In genomic region chrX:132218100-132218807, GRCh38 we compare ENCODE assay signal across 8 cellular contexts. TPM values are rescaled to one million over a fixed set of nuclear protein-coding genes. Genes with fewer than 3 reads are reported as not detected.
DNase-seq lines count a peak whose midpoint lies in the region; ATAC-seq and TF ChIP-seq lines count a peak whose summit lies in the region.

No MANE protein-coding gene starts in this region.

- intact Hi-C loops in OCI-LY7 (cut with micrococcal nuclease; ENCODE audit: unreplicated experiment) = loop anchor here (2.0 kb wide), 3 partner anchors 195 to 377 kb away; partner anchors contain the start of genes MBNL3 and STK26

- no peaks in the 10 kb centered on the region for H3K9me3 ChIP-seq in OCI-LY7 (ENCODE audit: low read length)
- no peaks in the 10 kb centered on the region for H3K9me3 ChIP-seq in muscle layer of duodenum (ENCODE audit: control insufficient read depth in 1 of 2, low read length in 2 of 2)

- peaks cover 14% of the 10 kb centered on the region; the same call in 1 of the 2 replicates for H3K36me3 ChIP-seq in OCI-LY7 (ENCODE audit: insufficient read depth, low read length)
- peaks cover 0 to 4% of the 10 kb centered on the region in 2 donors for H3K36me3 ChIP-seq in muscle layer of duodenum (ENCODE audit: control insufficient read depth in 1 of 2, insufficient read depth in 2 of 2, low read length in 2 of 2)

- H3K79me2 ChIP-seq in OCI-LY7 (ENCODE audit: insufficient read depth, low read depth, low read length) = peaks cover 27% of the 10 kb centered on the region

- H3K27ac ChIP-seq in OCI-LY7 (ENCODE audit: low read depth, low read length, poor library complexity, severe bottlenecking) (peak overlapping the region; percentile 69), muscle layer of duodenum (ENCODE audit: low read length) (peak overlapping the region; percentile 92)

- POLR2A ChIA-PET in OCI-LY7 (lab: Charles Lee) = interaction anchor here (0.6 to 0.9 kb wide), 2 partner anchors 164 to 302 kb away, joined by 3 read pairs; no protein-coding TSS in a partner anchor

- no peaks in the 10 kb centered on the region for H3K27me3 ChIP-seq in muscle layer of duodenum (ENCODE audit: low read depth, low read length)

- peak overlapping the region; percentile 88 for H2AFZ ChIP-seq in OCI-LY7 (ENCODE audit: low read length)

- H3K4me3 ChIP-seq in OCI-LY7 (ENCODE audit: low read depth, low read length, poor library complexity, severe bottlenecking) (peak overlapping the region; percentile 78), muscle layer of duodenum (ENCODE audit: low read depth in 1 of 2, low read length in 2 of 2) (peak overlapping the region; percentile 72 to 76)

- H3K4me1 ChIP-seq in OCI-LY7 (ENCODE audit: insufficient read depth, low read length, poor library complexity, severe bottlenecking) = peaks cover 15% of the 10 kb centered on the region
- H3K4me1 ChIP-seq in muscle layer of duodenum (ENCODE audit: control insufficient read depth in 1 of 2, insufficient read depth in 2 of 2, low read length in 2 of 2) = peaks cover 0 to 18% of the 10 kb centered on the region in 2 donors

- no peak for TF ChIP-seq CTCF in OCI-LY7 (conservative IDR thresholded peaks at IDR 0.05; ENCODE audit: low read length)

- H4K20me1 ChIP-seq in OCI-LY7 (ENCODE audit: insufficient read depth, low read length) = no peaks in the 10 kb centered on the region

- ATAC-seq in GM21526 (IDR thresholded peaks at IDR 0.05; ENCODE audit: low FRiP score, unreplicated experiment) (peak; percentile 52), esophagus mucosa (peak; percentile 91)

- H3K9me2 ChIP-seq in OCI-LY7 (ENCODE audit: insufficient read depth, low read length) = no peaks in the 10 kb centered on the region

- CTCF ChIA-PET in OCI-LY7 (lab: Charles Lee; ENCODE audit: unreplicated experiment) = interaction anchor here (0.6 kb wide), 1 partner anchor 268 kb away, joined by 21 read pairs; no protein-coding TSS in a partner anchor

- DNase-seq in DMS 273 (lab: John Stamatoyannopoulos, UW; ENCODE audit: unreplicated experiment) = peak; percentile 92
- DNase-seq in HuH-7 (ENCODE audit: low spot score) = peak; percentile 89
- peak; percentile 88 for DNase-seq in OCI-LY7 (ENCODE audit: low spot score)
- peak; percentile 56 for DNase-seq in activated T-cell treated with anti-CD3 and anti-CD28 coated beads for 4 hours
- DNase-seq in stimulated activated CD8-positive, alpha-beta memory T cell treated with anti-CD3 and anti-CD28 coated beads, Interleukin-7, amount 100 ng/mL, for 1 hour (ENCODE audit: low read depth in 2 of 2) = peak; percentile 45 to 50

- BruUV-seq in OCI-LY7 (replicated peaks; lab: Mats Ljungman, UMichigan) = no TSS peak

- H3K4me2 ChIP-seq in OCI-LY7 (ENCODE audit: low read length) = peak overlapping the region; percentile 75

RNA-seq across cellular contexts. Expression of gene RAP2C, which starts 1.0 kb away (rescaled TPM):
- total RNA-seq in OCI-LY7 (2014; rRNA removed; shearing (Covaris generic)) = 9.0 and 13.8 TPM in 2 replicates
- total RNA-seq in OCI-LY7 (2022) = 22.1 and 22.6 TPM in 2 replicates
- 20.6 TPM for total RNA-seq in esophagus mucosa

Comparison
In these comparisons a context has a peak if more than half of its experiments do, and no peak if none do; other contexts are left out.
1. Peak in every context shown above with its lines: DNase-seq, ATAC-seq, H3K4me3 ChIP-seq and H3K27ac ChIP-seq.